In genomic region chr9:129598089-129598596, GRCh38 we compare ENCODE assay signal across 8 cellular contexts.
A peak's percentile ranks its signal among the peaks of the same experiment; 100 is the strongest.
DNase-seq lines count a peak whose midpoint lies in the region; ATAC-seq and TF ChIP-seq lines count a peak whose summit lies in the region.

No MANE protein-coding gene starts in this region.

- CTCF ChIA-PET in RWPE1 (lab: Yijun Ruan, JAX): interaction anchor here (2.3 kb wide), 1 partner anchor 459 kb away, joined by 10 read pairs; no protein-coding TSS in a partner anchor

- H3K4me1 ChIP-seq in BLaER1: peaks cover 84% of the 10 kb centered on the region
- peaks cover 20% of the 10 kb centered on the region for H3K4me1 ChIP-seq in neuron (ENCODE audit: insufficient read depth, low read length)

- H3K9ac ChIP-seq in BLaER1: peak overlapping the region; percentile 57

- H3K4me2 ChIP-seq in BLaER1: peak overlapping the region; percentile 98

- no peak overlapping the region for H2AFZ ChIP-seq in neuron (ENCODE audit: low read depth, low read length)

- POLR2A ChIA-PET in RWPE1 (lab: Yijun Ruan, JAX; ENCODE audit: low non-redundant PET): interaction anchor here (0.7 kb wide), 1 partner anchor 105 kb away, joined by 7 read pairs; no protein-coding TSS in a partner anchor

- no peak for TF ChIP-seq CTCF in RWPE1 (conservative IDR thresholded peaks at IDR 0.05; ENCODE audit: low read depth)

- ATAC-seq in HG02642 (IDR thresholded peaks at IDR 0.05; ENCODE audit: poor library complexity, unreplicated experiment) (no peak), GM18502 (IDR thresholded peaks at IDR 0.05; ENCODE audit: poor library complexity, unreplicated experiment) (no peak)

- H3K36me3 ChIP-seq in BLaER1 (no peaks in the 10 kb centered on the region), neuron (ENCODE audit: insufficient read depth, low read length) (no peaks in the 10 kb centered on the region)

- H3K4me3 ChIP-seq in BLaER1 (peak overlapping the region; percentile 57), neuron (ENCODE audit: low read length) (peak overlapping the region; percentile 55)

- H3K27ac ChIP-seq in BLaER1 (peak overlapping the region; percentile 76), RWPE1 (peak overlapping the region; percentile 41), epithelial cell of prostate (peak overlapping the region; percentile 63)

- no peaks in the 10 kb centered on the region; the same call in 1 of the 2 replicates for H3K27me3 ChIP-seq in BLaER1
- H3K27me3 ChIP-seq in neuron (ENCODE audit: insufficient read depth, low read length): no peaks in the 10 kb centered on the region

- H3K9me3 ChIP-seq in BLaER1 (no peaks in the 10 kb centered on the region), neuron (ENCODE audit: low read length) (no peaks in the 10 kb centered on the region)

- DNase-seq in RWPE1 (ENCODE audit: low spot score) (no peak), epithelial cell of prostate (ENCODE audit: low read depth, low spot score) (no peak), retina (no peak), NOMO-1 (lab: John Stamatoyannopoulos, UW; ENCODE audit: unreplicated experiment in 2 of 2) (no peak)

- H4K20me1 ChIP-seq in BLaER1: no peaks in the 10 kb centered on the region
